Comparison of ENCODE assay signal across 17 cellular contexts in the genomic region with DNA sequence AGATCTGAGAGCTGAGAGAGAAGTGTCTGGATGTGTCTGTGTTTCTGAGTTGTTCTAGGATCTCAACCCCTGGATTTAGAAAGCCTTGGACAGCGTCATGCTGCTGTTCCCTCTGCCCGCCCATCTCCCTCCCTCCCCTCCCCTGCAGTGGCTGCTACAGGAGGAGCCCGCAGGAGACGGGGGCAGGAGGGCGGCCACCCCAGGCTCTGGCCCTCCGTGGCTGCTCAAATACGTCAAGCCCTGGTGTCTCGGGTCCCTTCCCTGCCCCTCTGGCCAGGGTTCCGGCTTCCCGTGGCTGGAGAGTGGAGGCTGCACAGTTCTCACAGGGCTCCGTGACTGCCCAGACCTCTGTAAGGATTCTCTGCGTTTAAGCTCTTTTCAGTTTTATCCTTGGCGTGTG.
A peak's percentile ranks its signal among the peaks of the same experiment; 100 is the strongest.
DNase-seq lines count a peak whose midpoint lies in the region; ATAC-seq and TF ChIP-seq lines count a peak whose summit lies in the region.
"Had no signal": no experiment of that assay in that cellular context is flagged by ENCODE, and none has a peak within 500 bp of the region (broad histone marks: within the 10 kb centered on the region; RNA-seq: fewer than 3 reads in every experiment).

No MANE protein-coding gene starts in this region.

- H3K9me3 Mint-ChIP-seq in activated T-cell treated with anti-CD3 and anti-CD28 coated beads, Interleukin-2, amount 50 U/mL, for 24 hours, result no peaks in the 10 kb centered on the region
- H3K9me3 Mint-ChIP-seq: CD4-positive, CD25-positive, alpha-beta regulatory T cell had no signal

- ATAC-seq in left ventricle myocardium superior (peak; percentile 74), psoas muscle (no peak)

- 72 to 80% (median 73%) methylated on average over 13 of the region's 13 CpGs for WGBS in psoas muscle, 3 donors
- WGBS in ovary, 3 donors, result 80 to 88% (median 83%) methylated on average over 13 of the region's 13 CpGs

- H4K20me1 ChIP-seq in MM.1S (ENCODE audit: insufficient read depth, low read length), result no peaks in the 10 kb centered on the region

- intact Hi-C loops in left ventricle myocardium superior (cut with micrococcal nuclease), result no loop called here
- intact Hi-C loops in psoas muscle (cut with DNase I), result no loop called here
- intact Hi-C loops in ovary (cut with DNase I), result no loop called here

- no peaks in the 10 kb centered on the region for H3K79me2 ChIP-seq in MM.1S (ENCODE audit: low read length)

- H3K9ac ChIP-seq in MM.1S (ENCODE audit: low read length), result no peak overlapping the region

- no peaks in the 10 kb centered on the region for H3K27me3 ChIP-seq in MM.1S (replicated peaks; ENCODE audit: insufficient read depth, low read length)
- H3K27me3 ChIP-seq in psoas muscle (ENCODE audit: insufficient read depth in 3 of 3, low read length in 2 of 3), result peaks cover 0 to 1% (median 0%) of the 10 kb centered on the region in 3 donors
- H3K27me3 ChIP-seq in ovary, result no peaks in the 10 kb centered on the region

- no peak overlapping the region for H3K4me3 Mint-ChIP-seq in activated T-cell treated with anti-CD3 and anti-CD28 coated beads, Interleukin-2, amount 50 U/mL, for 24 hours
- H3K4me3 Mint-ChIP-seq: CD4-positive, CD25-positive, alpha-beta regulatory T cell had no signal

- no peak overlapping the region for H3K4me3 ChIP-seq in MM.1S (ENCODE audit: low read length)
- no peak overlapping the region for H3K4me3 ChIP-seq in psoas muscle
- H3K4me3 ChIP-seq in ovary, result no peak overlapping the region

- no peaks in the 10 kb centered on the region for H3K36me3 Mint-ChIP-seq in activated T-cell treated with anti-CD3 and anti-CD28 coated beads, Interleukin-2, amount 50 U/mL, for 24 hours (ENCODE audit: low read depth)
- H3K36me3 Mint-ChIP-seq: CD4-positive, CD25-positive, alpha-beta regulatory T cell had no signal

- no peak for TF ChIP-seq POLR2A in ovary (IDR thresholded peaks at IDR 0.05)

- 0 out of 2 replicates have a peak overlapping the region, but pooled peaks have one; percentile 1 for H2AFZ ChIP-seq in MM.1S (ENCODE audit: low read length)

- peak overlapping the region; percentile 21 for H3K4me2 ChIP-seq in MM.1S (ENCODE audit: low read depth, low read length)

- H3K36me3 ChIP-seq in MM.1S (replicated peaks; ENCODE audit: insufficient read depth, low read length) (no peaks in the 10 kb centered on the region), psoas muscle (ENCODE audit: insufficient read depth in 1 of 2, low read depth in 1 of 2) (no peaks in the 10 kb centered on the region), ovary (no peaks in the 10 kb centered on the region)

- no peaks in the 10 kb centered on the region for H3F3A ChIP-seq in MM.1S (ENCODE audit: insufficient read depth, low read length)

- H3K27me3 Mint-ChIP-seq in activated T-cell treated with anti-CD3 and anti-CD28 coated beads, Interleukin-2, amount 50 U/mL, for 24 hours, result peaks cover 6% of the 10 kb centered on the region
- H3K27me3 Mint-ChIP-seq: CD4-positive, CD25-positive, alpha-beta regulatory T cell had no signal

- no peaks in the 10 kb centered on the region for H3K9me3 ChIP-seq in MM.1S (replicated peaks; ENCODE audit: insufficient read depth, low read length)
- no peaks in the 10 kb centered on the region for H3K9me3 ChIP-seq in psoas muscle
- no peaks in the 10 kb centered on the region for H3K9me3 ChIP-seq in ovary

- no peak for TF ChIP-seq EP300 in ovary (IDR thresholded peaks at IDR 0.05)

- no peaks in the 10 kb centered on the region for H3K9me2 ChIP-seq in MM.1S (replicated peaks; ENCODE audit: insufficient read depth, low read length)

- DNase-seq in MM.1S, result no peak
- DNase-seq in epidermal melanocyte (ENCODE audit: insufficient read length, low spot score), result peak; percentile 9
- peak; percentile 81 for DNase-seq in left ventricle myocardium superior
- peak; percentile 25 to 71 for DNase-seq in psoas muscle
- no peak for DNase-seq in activated CD4-positive, alpha-beta T cell treated with anti-CD3 and anti-CD28 coated beads for 48 hours
- no peak for DNase-seq in ovary
- DNase-seq in activated T-cell treated with anti-CD3 and anti-CD28 coated beads, Interleukin-2, amount 50 U/mL, for 24 hours, result no peak
- DNase-seq: ACHN; CD4-positive, CD25-positive, alpha-beta regulatory T cell; HCEC 1CT; IMR-90; NCI-H1048; NCI-H345; NCI-H526 treated with DMSO at 0.1 percent for 48 hours; NK-92 treated with Interleukin-12 subunit alpha and Interleukin-12 subunit beta, amount 100 ng/mL, for 24 hours; OCI-M1 had no signal

- H3K27ac ChIP-seq in MM.1S (ENCODE audit: low read length), result no peak overlapping the region
- H3K27ac ChIP-seq in psoas muscle, result no peak overlapping the region
- H3K27ac ChIP-seq in ovary, result no peak overlapping the region
- H3K27ac ChIP-seq: RWPE1 had no signal

- H3K4me1 ChIP-seq in MM.1S (ENCODE audit: low read length) (no peaks in the 10 kb centered on the region), psoas muscle (peaks cover 17% of the 10 kb centered on the region), ovary (ENCODE audit: insufficient read depth) (peaks cover 10% of the 10 kb centered on the region)

- TF ChIP-seq CTCF in MM.1S (IDR thresholded peaks at IDR 0.05; ENCODE audit: low read length) (no peak), psoas muscle (IDR thresholded peaks at IDR 0.05) (no peak), ovary (IDR thresholded peaks at IDR 0.05) (no peak)

- H3K27ac Mint-ChIP-seq in activated T-cell treated with anti-CD3 and anti-CD28 coated beads, Interleukin-2, amount 50 U/mL, for 24 hours, result no peak overlapping the region
- H3K27ac Mint-ChIP-seq: CD4-positive, CD25-positive, alpha-beta regulatory T cell had no signal

- peaks cover 13% of the 10 kb centered on the region for H3K4me1 Mint-ChIP-seq in activated T-cell treated with anti-CD3 and anti-CD28 coated beads, Interleukin-2, amount 50 U/mL, for 24 hours (ENCODE audit: low read depth)

Comparison
In these comparisons a context has a peak if more than half of its experiments do, and no peak if none do; other contexts are left out.
1. DNase-seq: peak in epidermal melanocyte (single experiment), left ventricle myocardium superior (single experiment) and psoas muscle (2 of 2); none in MM.1S (single experiment), activated CD4-positive, alpha-beta T cell treated with anti-CD3 and anti-CD28 coated beads for 48 hours (single experiment), ovary (0 of 5) and activated T-cell treated with anti-CD3 and anti-CD28 coated beads, Interleukin-2, amount 50 U/mL, for 24 hours (single experiment).